8 cellular contexts compared by ENCODE assay signal in the genomic region with DNA sequence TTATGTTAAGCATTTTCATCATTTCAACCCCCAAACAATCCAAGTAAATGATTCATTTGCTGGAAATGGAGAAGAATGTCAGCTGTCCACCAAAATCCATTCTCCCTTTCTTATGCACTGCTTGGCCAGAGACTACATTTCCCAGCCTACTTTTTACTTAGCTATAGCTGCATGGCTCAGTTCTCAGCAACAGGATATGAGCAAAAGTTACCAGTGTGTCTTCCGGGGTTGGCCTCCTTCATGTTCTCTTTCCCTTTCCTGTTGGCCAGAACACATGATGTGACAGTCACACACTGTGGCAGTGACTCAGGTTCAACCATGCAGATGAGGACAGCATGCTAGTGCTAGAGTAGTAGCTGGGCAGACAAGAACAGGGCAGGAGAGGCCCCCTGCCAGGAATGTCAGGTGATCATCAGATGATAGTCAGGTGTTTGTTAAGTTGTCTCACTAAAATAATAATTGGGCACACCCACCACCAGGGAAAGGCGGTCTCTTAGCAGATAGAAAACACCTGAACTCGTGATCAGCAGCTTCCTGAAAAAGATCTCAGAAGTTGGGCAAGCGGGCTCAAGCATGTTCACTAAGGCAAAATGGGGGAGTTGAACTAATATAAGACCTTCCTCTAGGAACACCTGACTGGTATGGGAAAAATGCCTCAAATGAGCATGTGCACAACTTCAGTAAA. TPM values are rescaled to one million over a fixed set of nuclear protein-coding genes. Genes with fewer than 3 reads are reported as not detected.
DNase-seq lines count a peak whose midpoint lies in the region; ATAC-seq, FAIRE-seq and TF ChIP-seq lines count a peak whose summit lies in the region.

No MANE protein-coding gene starts in this region.

- H3K4me3 ChIP-seq in OCI-LY3 (ENCODE audit: low read length) = no peak overlapping the region

- H3K4me3 Mint-ChIP-seq in HFFc6 = peak overlapping the region; percentile 48; the same call in 1 of the 2 replicates
- H3K4me3 Mint-ChIP-seq in activated T-helper 1 cell treated with anti-CD3 and anti-CD28 coated beads, Interleukin-12 subunit alpha, Interleukin-12 subunit beta, Interleukin-2, Interleukin-4 antibody, amounts not matched to agents 30 ng/mL and 10 ng/mL and 1 ng/mL, durations not matched to agents 14 hours and 24 hours and 36 hours = peak overlapping the region; percentile 4

- peak; percentile 74 for FAIRE-seq in GM12892 (lab: Jason Lieb, UNC)

- DNase-seq in GM12892 (ENCODE audit: insufficient read length) (no peak), HFFc6 (peak; percentile 74), left colon (no peak), stromal cell of bone marrow (ENCODE audit: low read depth) (peak; percentile 73), posterior cingulate gyrus (no peak), NCI-H510A treated with DMSO at 0.1 percent for 48 hours (lab: John Stamatoyannopoulos, UW) (no peak)
- DNase-seq in activated T-helper 1 cell treated with anti-CD3 and anti-CD28 coated beads, Interleukin-12 subunit alpha, Interleukin-12 subunit beta, Interleukin-2, Interleukin-4 antibody, amounts not matched to agents 30 ng/mL and 10 ng/mL and 1 ng/mL, durations not matched to agents 14 hours and 24 hours and 36 hours (ENCODE audit: low spot score) = peak; percentile 59

- H3K36me3 Mint-ChIP-seq in HFFc6 (ENCODE audit: low read depth) = peaks cover 7% of the 10 kb centered on the region; the same call in 1 of the 2 replicates
- H3K36me3 Mint-ChIP-seq in activated T-helper 1 cell treated with anti-CD3 and anti-CD28 coated beads, Interleukin-12 subunit alpha, Interleukin-12 subunit beta, Interleukin-2, Interleukin-4 antibody, amounts not matched to agents 30 ng/mL and 10 ng/mL and 1 ng/mL, durations not matched to agents 14 hours and 24 hours and 36 hours (ENCODE audit: low read depth) = peaks cover 10% of the 10 kb centered on the region

- peak overlapping the region; percentile 87 for H3K27ac Mint-ChIP-seq in HFFc6
- peak overlapping the region; percentile 83 for H3K27ac Mint-ChIP-seq in activated T-helper 1 cell treated with anti-CD3 and anti-CD28 coated beads, Interleukin-12 subunit alpha, Interleukin-12 subunit beta, Interleukin-2, Interleukin-4 antibody, amounts not matched to agents 30 ng/mL and 10 ng/mL and 1 ng/mL, durations not matched to agents 14 hours and 24 hours and 36 hours

- H3K9me3 ChIP-seq in OCI-LY3 (ENCODE audit: insufficient read depth, low read length) = no peaks in the 10 kb centered on the region

- intact Hi-C loops in activated T-helper 1 cell treated with anti-CD3 and anti-CD28 coated beads, Interleukin-12 subunit alpha, Interleukin-12 subunit beta, Interleukin-2, Interleukin-4 antibody, amounts not matched to agents 30 ng/mL and 10 ng/mL and 1 ng/mL, durations not matched to agents 14 hours and 24 hours and 36 hours (cut with micrococcal nuclease) = loop anchor here (1.0 to 5.0 kb wide), 5 partner anchors 10 to 330 kb away; a partner anchor contains a TSS
- intact Hi-C loops in left colon (cut with DNase I, micrococcal nuclease) (no loop called here), posterior cingulate gyrus (cut with DNase I) (no loop called here)

- H3K36me3 ChIP-seq in OCI-LY3 (replicated peaks; ENCODE audit: low read depth, low read length) = no peaks in the 10 kb centered on the region

- H3K79me2 ChIP-seq in OCI-LY3 (ENCODE audit: low read length) = no peaks in the 10 kb centered on the region

- H3K4me1 Mint-ChIP-seq in HFFc6 (ENCODE audit: low read depth) = peaks cover 24% of the 10 kb centered on the region
- H3K4me1 Mint-ChIP-seq in activated T-helper 1 cell treated with anti-CD3 and anti-CD28 coated beads, Interleukin-12 subunit alpha, Interleukin-12 subunit beta, Interleukin-2, Interleukin-4 antibody, amounts not matched to agents 30 ng/mL and 10 ng/mL and 1 ng/mL, durations not matched to agents 14 hours and 24 hours and 36 hours (ENCODE audit: low read depth) = peaks cover 13% of the 10 kb centered on the region

- no peaks in the 10 kb centered on the region for H4K20me1 ChIP-seq in OCI-LY3 (ENCODE audit: insufficient read depth, low read length)

- H3K27me3 Mint-ChIP-seq in HFFc6 (ENCODE audit: insufficient read depth) = no peaks in the 10 kb centered on the region
- H3K27me3 Mint-ChIP-seq in activated T-helper 1 cell treated with anti-CD3 and anti-CD28 coated beads, Interleukin-12 subunit alpha, Interleukin-12 subunit beta, Interleukin-2, Interleukin-4 antibody, amounts not matched to agents 30 ng/mL and 10 ng/mL and 1 ng/mL, durations not matched to agents 14 hours and 24 hours and 36 hours (ENCODE audit: insufficient read depth) = peaks cover 8% of the 10 kb centered on the region

- H3K4me1 ChIP-seq in OCI-LY3 (ENCODE audit: low read length) = peaks cover 7% of the 10 kb centered on the region

- H2AFZ ChIP-seq in OCI-LY3 (ENCODE audit: low read depth, low read length) = peak overlapping the region; percentile 77

- no peak for TF ChIP-seq POLR2A in GM12892 (IDR thresholded peaks at IDR 0.05; ENCODE audit: low read depth, low read length)

- no peak overlapping the region for H3K9ac ChIP-seq in OCI-LY3 (ENCODE audit: low read length)

- H3K4me2 ChIP-seq in OCI-LY3 (ENCODE audit: low read length) = peak overlapping the region; percentile 20; the same call in 1 of the 2 replicates

- H3K9me3 Mint-ChIP-seq in HFFc6 = peaks cover 4% of the 10 kb centered on the region; the same call in 1 of the 2 replicates
- H3K9me3 Mint-ChIP-seq in activated T-helper 1 cell treated with anti-CD3 and anti-CD28 coated beads, Interleukin-12 subunit alpha, Interleukin-12 subunit beta, Interleukin-2, Interleukin-4 antibody, amounts not matched to agents 30 ng/mL and 10 ng/mL and 1 ng/mL, durations not matched to agents 14 hours and 24 hours and 36 hours = peaks cover 19% of the 10 kb centered on the region

- peak; percentile 16 for ATAC-seq in left colon

- TF ChIP-seq CTCF in HFFc6 (IDR thresholded peaks at IDR 0.05) (no peak), OCI-LY3 (IDR thresholded peaks at IDR 0.05; ENCODE audit: low read depth, low read length) (no peak)

- H3K27me3 ChIP-seq in OCI-LY3 (ENCODE audit: low read depth, low read length) = no peaks in the 10 kb centered on the region

- no peak overlapping the region for H3K27ac ChIP-seq in OCI-LY3 (ENCODE audit: low read length)

RNA-seq across cellular contexts. Expression of a gene that starts 12.2 kb away (rescaled TPM):
- polyA plus RNA-seq in GM12892 (2012; ENCODE audit: missing spikeins) = 0.32 TPM
- under 1 TPM; 0.14 to 0.35 (median 0.22) TPM for total RNA-seq in HFFc6 (2021; fragmentation: NEBNext Ultra II Directional; extraction: Animal tissue kit (Norgen Biotek cat#: 25700))
- 0.22 and 0.26 TPM in 2 replicates for total RNA-seq in activated T-helper 1 cell treated with anti-CD3 and anti-CD28 coated beads, Interleukin-12 subunit alpha, Interleukin-12 subunit beta, Interleukin-2, Interleukin-4 antibody, amounts not matched to agents 30 ng/mL and 10 ng/mL and 1 ng/mL, durations not matched to agents 14 hours and 24 hours and 36 hours
- under 1 TPM; 0.37 to 0.45 TPM for total RNA-seq in left colon

RNA-seq across cellular contexts. Expression of a gene that starts 14.4 kb away (rescaled TPM):
- 6.6 TPM for polyA plus RNA-seq in GM12892 (2012; ENCODE audit: missing spikeins)
- total RNA-seq in HFFc6 (2021; fragmentation: NEBNext Ultra II Directional; extraction: Animal tissue kit (Norgen Biotek cat#: 25700)) = 1 to 10 TPM; 2.2 to 3.7 (median 2.3) TPM
- 3.0 and 6.0 TPM in 2 replicates for total RNA-seq in activated T-helper 1 cell treated with anti-CD3 and anti-CD28 coated beads, Interleukin-12 subunit alpha, Interleukin-12 subunit beta, Interleukin-2, Interleukin-4 antibody, amounts not matched to agents 30 ng/mL and 10 ng/mL and 1 ng/mL, durations not matched to agents 14 hours and 24 hours and 36 hours
- under 1 TPM; 0.55 to 0.84 TPM for total RNA-seq in left colon

RNA-seq across cellular contexts. Expression of a gene that starts 50.7 kb away (rescaled TPM):
- polyA plus RNA-seq in GM12892 (2012; ENCODE audit: missing spikeins) = 0.19 TPM
- under 1 TPM; 0.17 to 0.73 (median 0.48) TPM for total RNA-seq in HFFc6 (2021; fragmentation: NEBNext Ultra II Directional; extraction: Animal tissue kit (Norgen Biotek cat#: 25700))
- total RNA-seq in activated T-helper 1 cell treated with anti-CD3 and anti-CD28 coated beads, Interleukin-12 subunit alpha, Interleukin-12 subunit beta, Interleukin-2, Interleukin-4 antibody, amounts not matched to agents 30 ng/mL and 10 ng/mL and 1 ng/mL, durations not matched to agents 14 hours and 24 hours and 36 hours = not detected in 2 replicates
- under 1 TPM; 0.31 to 0.49 TPM for total RNA-seq in left colon

Comparison
In these comparisons a context has a peak if more than half of its experiments do, and no peak if none do; other contexts are left out.
1. DNase-seq: peak in HFFc6 (single experiment), activated T-helper 1 cell treated with anti-CD3 and anti-CD28 coated beads, Interleukin-12 subunit alpha, Interleukin-12 subunit beta, Interleukin-2, Interleukin-4 antibody, amounts not matched to agents 30 ng/mL and 10 ng/mL and 1 ng/mL, durations not matched to agents 14 hours and 24 hours and 36 hours (single experiment) and stromal cell of bone marrow (single experiment); none in GM12892 (single experiment), left colon (0 of 2), posterior cingulate gyrus (0 of 10) and NCI-H510A treated with DMSO at 0.1 percent for 48 hours (single experiment).